1 cellular context compared by ENCODE assay signal in genomic region chr13:40789275-40790231, GRCh38.
TF ChIP-seq lines count a peak whose summit lies in the region.

Gene SLC25A15 (plus strand): TSS chr13:40789611. CDS start chr13:40793227, 3,616 bp downstream.

TF ChIP-seq in HepG2, 621 proteins besides CTCF, POLR2A, EP300 and RAD21 (continued from another document and continues in another):
- TF ChIP-seq ZGPAT (CRISPR knock-in tag; IDR thresholded peaks at IDR 0.05) (no peak), SMARCC2 (IDR thresholded peaks at IDR 0.05) (no peak), IKZF1 (IDR thresholded peaks at IDR 0.05) (no peak), ZNF564 (CRISPR knock-in tag; IDR thresholded peaks at IDR 0.05) (no peak), ZNF10 (CRISPR knock-in tag; IDR thresholded peaks at IDR 0.05; ENCODE audit: borderline replicate concordance, low read depth) (no peak), SMARCE1 (IDR thresholded peaks at IDR 0.05; ENCODE audit: borderline replicate concordance) (no peak), MXD4 (CRISPR knock-in tag; IDR thresholded peaks at IDR 0.05) (no peak), KDM2A (CRISPR knock-in tag; IDR thresholded peaks at IDR 0.05; ENCODE audit: borderline replicate concordance, low read depth) (peak; percentile 43), ZUFSP (CRISPR knock-in tag; IDR thresholded peaks at IDR 0.05; ENCODE audit: borderline replicate concordance) (no peak), BCL6 (CRISPR knock-in tag; IDR thresholded peaks at IDR 0.05) (no peak), TAF1 (CRISPR knock-in tag; IDR thresholded peaks at IDR 0.05) (peak; percentile 63), ZBTB14 (CRISPR knock-in tag; IDR thresholded peaks at IDR 0.05) (no peak), ZXDC (CRISPR knock-in tag; IDR thresholded peaks at IDR 0.05) (no peak), ZC3H4 (CRISPR knock-in tag; IDR thresholded peaks at IDR 0.05; ENCODE audit: borderline replicate concordance) (no peak), ZNF317 (CRISPR knock-in tag; IDR thresholded peaks at IDR 0.05) (no peak), ZNF574 (CRISPR knock-in tag; IDR thresholded peaks at IDR 0.05) (peak; percentile 90), ATM (IDR thresholded peaks at IDR 0.05; ENCODE audit: borderline replicate concordance) (no peak), ZNF232 (CRISPR knock-in tag; IDR thresholded peaks at IDR 0.05; ENCODE audit: borderline replicate concordance) (0 out of 2 replicates have a peak, but pooled peaks have one; percentile 3), ZBTB46 (CRISPR knock-in tag; IDR thresholded peaks at IDR 0.05; ENCODE audit: borderline replicate concordance) (no peak), ZMAT5 (CRISPR knock-in tag; IDR thresholded peaks at IDR 0.05; ENCODE audit: borderline replicate concordance, low read depth) (no peak; the same call in 1 of the 2 replicates), ZNF468 (CRISPR knock-in tag; IDR thresholded peaks at IDR 0.05) (no peak), ZNF556 (CRISPR knock-in tag; IDR thresholded peaks at IDR 0.05; ENCODE audit: borderline replicate concordance) (peak; percentile 56; the same call in 1 of the 2 replicates), KAT7 (CRISPR knock-in tag; IDR thresholded peaks at IDR 0.05; ENCODE audit: borderline replicate concordance) (0 out of 2 replicates have a peak, but pooled peaks have one; percentile 50), ZNF710 (CRISPR knock-in tag; IDR thresholded peaks at IDR 0.05; ENCODE audit: borderline replicate concordance) (no peak), ZNF280B (CRISPR knock-in tag; IDR thresholded peaks at IDR 0.05; ENCODE audit: borderline replicate concordance) (no peak), ZNF235 (CRISPR knock-in tag; IDR thresholded peaks at IDR 0.05; ENCODE audit: borderline replicate concordance) (0 out of 2 replicates have a peak, but pooled peaks have one; percentile 79), SRY (CRISPR knock-in tag; IDR thresholded peaks at IDR 0.05) (peak; percentile 43; the same call in 1 of the 2 replicates), THAP8 (CRISPR knock-in tag; IDR thresholded peaks at IDR 0.05; ENCODE audit: borderline replicate concordance) (no peak), ZBTB38 (CRISPR knock-in tag; IDR thresholded peaks at IDR 0.05) (peak; percentile 51; the same call in 1 of the 2 replicates), MED1 (CRISPR knock-in tag; IDR thresholded peaks at IDR 0.05) (peak; percentile 63), ZNF737 (CRISPR knock-in tag; IDR thresholded peaks at IDR 0.05; ENCODE audit: borderline replicate concordance) (no peak), ZNF691 (CRISPR knock-in tag; IDR thresholded peaks at IDR 0.05; ENCODE audit: borderline replicate concordance, low read depth) (no peak), SMYD3 (CRISPR knock-in tag; IDR thresholded peaks at IDR 0.05) (no peak), THAP7 (CRISPR knock-in tag; IDR thresholded peaks at IDR 0.05) (no peak), FOXP4 (CRISPR knock-in tag; IDR thresholded peaks at IDR 0.05) (0 out of 2 replicates have a peak, but pooled peaks have one; percentile 11), ATF7-NPFF (CRISPR knock-in tag; IDR thresholded peaks at IDR 0.05; ENCODE audit: low read depth) (peak; percentile 90), JDP2 (CRISPR knock-in tag; IDR thresholded peaks at IDR 0.05; ENCODE audit: borderline replicate concordance) (no peak), TAF15 (IDR thresholded peaks at IDR 0.05; ENCODE audit: low read depth, low read length, poor library complexity, severe bottlenecking) (no peak), RFX3 (CRISPR knock-in tag; IDR thresholded peaks at IDR 0.05) (no peak)
